In genomic region chr17:1110524-1110843, GRCh38 we compare ENCODE assay signal across 9 cellular contexts.
DNase-seq lines count a peak whose midpoint lies in the region; ATAC-seq and TF ChIP-seq lines count a peak whose summit lies in the region.
"Had no signal": no experiment of that assay in that cellular context is flagged by ENCODE, and none has a peak within 500 bp of the region (broad histone marks: within the 10 kb centered on the region; RNA-seq: fewer than 3 reads in every experiment).

No MANE protein-coding gene starts in this region.

- H3K4me1 ChIP-seq in Peyer's patch (peaks cover 9 to 68% (median 16%) of the 10 kb centered on the region in 4 donors), esophagus muscularis mucosa (peaks cover 72 to 79% (median 76%) of the 10 kb centered on the region in 4 donors), psoas muscle (peaks cover 37% of the 10 kb centered on the region)

- H3K9me3 ChIP-seq in Peyer's patch (no peaks in the 10 kb centered on the region), esophagus muscularis mucosa (no peaks in the 10 kb centered on the region), psoas muscle (no peaks in the 10 kb centered on the region)

- H3K27me3 ChIP-seq in Peyer's patch: no peaks in the 10 kb centered on the region
- H3K27me3 ChIP-seq in esophagus muscularis mucosa: peaks cover 0 to 3% (median 0%) of the 10 kb centered on the region in 4 donors
- peaks cover 0 to 4% (median 0%) of the 10 kb centered on the region in 3 donors for H3K27me3 ChIP-seq in psoas muscle (ENCODE audit: insufficient read depth in 3 of 3, low read length in 2 of 3)

- H3K27ac ChIP-seq in Peyer's patch (peak overlapping the region in 3 of 4 donors; percentile 87 to 97 (median 95)), esophagus muscularis mucosa (replicated peaks in 1 of 4) (peak overlapping the region; percentile 91 to 95 (median 94)), psoas muscle (peak overlapping the region; percentile 47)

- ATAC-seq in psoas muscle: no peak
- ATAC-seq in GM18520 (IDR thresholded peaks at IDR 0.05; ENCODE audit: unreplicated experiment): no peak
- no peak for ATAC-seq in HG03354 (IDR thresholded peaks at IDR 0.05; ENCODE audit: poor library complexity, severe bottlenecking, unreplicated experiment)

- no peak for TF ChIP-seq CTCF in Peyer's patch (IDR thresholded peaks at IDR 0.05)
- no peak for TF ChIP-seq CTCF in esophagus muscularis mucosa (IDR thresholded peaks at IDR 0.05)
- TF ChIP-seq CTCF in psoas muscle (IDR thresholded peaks at IDR 0.05): no peak

- no peak for TF ChIP-seq EP300 in esophagus muscularis mucosa (IDR thresholded peaks at IDR 0.05)

- H3K4me3 ChIP-seq in Peyer's patch: peak overlapping the region in 1 of 4 donors; percentile 80
- no peak overlapping the region for H3K4me3 ChIP-seq in esophagus muscularis mucosa
- H3K4me3 ChIP-seq in psoas muscle: no peak overlapping the region

- H3K36me3 ChIP-seq in Peyer's patch (no peaks in the 10 kb centered on the region), esophagus muscularis mucosa (no peaks in the 10 kb centered on the region), psoas muscle (ENCODE audit: insufficient read depth in 1 of 2, low read depth in 1 of 2) (no peaks in the 10 kb centered on the region)

- TF ChIP-seq POLR2A in Peyer's patch (IDR thresholded peaks at IDR 0.05) (no peak), esophagus muscularis mucosa (IDR thresholded peaks at IDR 0.05; ENCODE audit: low read depth) (no peak)

- DNase-seq in ELR (ENCODE audit: low read depth) (peak; percentile 34), Peyer's patch (no peak), esophagus muscularis mucosa (ENCODE audit: extremely low spot score) (no peak), psoas muscle (no peak), DMS79 treated with DMSO at 0.1 percent for 48 hours (lab: John Stamatoyannopoulos, UW) (no peak)
- no peak for DNase-seq in effector CD4-positive, alpha-beta T cell
- DNase-seq: NCI-H1436 treated with DMSO at 0.1 percent for 48 hours had no signal

- intact Hi-C loops in esophagus muscularis mucosa (cut with DNase I) (no loop called here), psoas muscle (cut with DNase I) (no loop called here)

- WGBS in esophagus muscularis mucosa: 64% methylated on average over 3 of the region's 4 CpGs
- WGBS in psoas muscle, 3 donors: 40 to 69% (median 55%) methylated on average over 4 of the region's 4 CpGs
